Comparison of ENCODE assay signal across 8 cellular contexts in the genomic region with DNA sequence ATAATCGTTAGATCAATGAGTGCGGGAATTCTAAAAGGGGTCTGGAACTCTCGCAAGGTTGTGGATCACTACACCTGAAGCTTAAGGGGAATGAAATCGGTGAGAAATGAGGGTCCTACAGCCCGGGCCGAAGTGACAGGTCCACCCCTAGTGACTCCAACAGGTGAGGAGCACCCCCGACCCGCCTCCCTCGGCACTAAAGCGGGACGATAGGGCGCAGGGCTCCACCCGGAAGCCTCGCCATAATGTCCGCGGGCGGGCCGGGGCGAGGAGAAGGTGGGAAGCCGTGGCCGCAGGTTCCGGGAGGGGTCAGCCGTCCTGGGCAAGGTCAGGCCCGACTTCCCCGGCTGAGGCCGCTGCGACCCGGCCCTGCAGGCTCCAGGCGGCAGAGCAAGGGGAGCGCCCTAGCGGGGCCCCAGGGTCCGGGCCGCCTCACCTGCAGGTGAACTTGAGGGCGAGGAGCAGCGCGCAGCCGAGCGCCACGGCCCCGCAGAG. TPM values are rescaled to one million over a fixed set of nuclear protein-coding genes. Genes with fewer than 3 reads are reported as not detected.
A peak's percentile ranks its signal among the peaks of the same experiment; 100 is the strongest.
DNase-seq lines count a peak whose midpoint lies in the region; ATAC-seq and TF ChIP-seq lines count a peak whose summit lies in the region.

No MANE protein-coding gene starts in this region.

- peaks cover 65% of the 10 kb centered on the region for H3K4me1 Mint-ChIP-seq in activated T-cell treated with anti-CD3 and anti-CD28 coated beads, Interleukin-2, amount 50 U/mL, for 72 hours (ENCODE audit: low read depth)

- no peaks in the 10 kb centered on the region for H3K36me3 ChIP-seq in H7 (replicated peaks; ENCODE audit: control insufficient read depth, insufficient read depth, low read length)

- H3K27ac Mint-ChIP-seq in activated T-cell treated with anti-CD3 and anti-CD28 coated beads, Interleukin-2, amount 50 U/mL, for 72 hours, result peak overlapping the region; percentile 97

- DNase-seq in H7, result peak; percentile 82
- peak; percentile 44 for DNase-seq in M059J (ENCODE audit: low read depth)
- peak; percentile 62 to 63 for DNase-seq in activated T-cell treated with anti-CD3 and anti-CD28 coated beads, Interleukin-2, amount 50 U/mL, for 72 hours
- peak; percentile 34 for DNase-seq in glomerular visceral epithelial cell (ENCODE audit: extremely low spot score)
- DNase-seq in posterior vena cava (ENCODE audit: low spot score), result peak; percentile 86
- DNase-seq in HuH-7.5 (ENCODE audit: low spot score), result no peak
- no peak for DNase-seq in NCI-H2196 (lab: John Stamatoyannopoulos, UW; ENCODE audit: unreplicated experiment)

- peaks cover 3 to 16% of the 10 kb centered on the region in 2 donors for H3K36me3 Mint-ChIP-seq in activated T-cell treated with anti-CD3 and anti-CD28 coated beads, Interleukin-2, amount 50 U/mL, for 72 hours (ENCODE audit: insufficient read depth in 2 of 2)

- H3K4me3 Mint-ChIP-seq in activated T-cell treated with anti-CD3 and anti-CD28 coated beads, Interleukin-2, amount 50 U/mL, for 72 hours, result peak overlapping the region; percentile 97 to 98

- H3K4me3 ChIP-seq in GM12875 (ENCODE audit: low read depth, low read length), result peak overlapping the region; percentile 85
- peak overlapping the region; percentile 82 for H3K4me3 ChIP-seq in H7 (ENCODE audit: insufficient read depth, low read depth, low read length)

- intact Hi-C loops in posterior vena cava (cut with DNase I), result no loop called here

- H3K9me3 Mint-ChIP-seq in activated T-cell treated with anti-CD3 and anti-CD28 coated beads, Interleukin-2, amount 50 U/mL, for 72 hours, result no peaks in the 10 kb centered on the region

- TF ChIP-seq CTCF in GM12875 (IDR thresholded peaks at IDR 0.05; ENCODE audit: borderline replicate concordance, insufficient read depth, low read depth, low read length), result no peak

- ATAC-seq in activated T-cell treated with anti-CD3 and anti-CD28 coated beads, Interleukin-2, amount 50 U/mL, for 72 hours (replicated peaks in 1 of 2), result peak; percentile 21 to 28

- no peaks in the 10 kb centered on the region for H3K27me3 Mint-ChIP-seq in activated T-cell treated with anti-CD3 and anti-CD28 coated beads, Interleukin-2, amount 50 U/mL, for 72 hours (ENCODE audit: low read depth)

- no peaks in the 10 kb centered on the region for H3K27me3 ChIP-seq in H7 (ENCODE audit: control insufficient read depth, insufficient read depth, low read length)

RNA-seq across cellular contexts. Expression of a gene that starts 0.6 kb away (rescaled TPM):
- 12.3 and 14.4 TPM in 2 replicates for total RNA-seq in H7 (2014; rRNA removed; shearing (Covaris generic))
- total RNA-seq in M059J (2014; rRNA removed; shearing (Covaris generic)), result 46.3 and 52.7 TPM in 2 replicates
- 10 to 100 TPM; 34.7 to 41.5 TPM for total RNA-seq in activated T-cell treated with anti-CD3 and anti-CD28 coated beads, Interleukin-2, amount 50 U/mL, for 72 hours
- 10 to 100 TPM; 32.9 to 34.4 TPM for total RNA-seq in posterior vena cava

RNA-seq across cellular contexts. Expression of a gene that starts 55.0 kb away (rescaled TPM):
- 19.7 and 27.0 TPM in 2 replicates for total RNA-seq in H7 (2014; rRNA removed; shearing (Covaris generic))
- 17.4 and 40.2 TPM in 2 replicates for total RNA-seq in M059J (2014; rRNA removed; shearing (Covaris generic))
- total RNA-seq in activated T-cell treated with anti-CD3 and anti-CD28 coated beads, Interleukin-2, amount 50 U/mL, for 72 hours, result 100 to 1,000 TPM in 1 of 2 donors, 10 to 100 TPM in 1; 96.3 to 105 TPM
- total RNA-seq in posterior vena cava, result 10 to 100 TPM; 51.2 to 60.9 TPM

Comparison
In these comparisons a context has a peak if more than half of its experiments do, and no peak if none do; other contexts are left out.
1. DNase-seq: peak in H7 (single experiment), M059J (single experiment), activated T-cell treated with anti-CD3 and anti-CD28 coated beads, Interleukin-2, amount 50 U/mL, for 72 hours (2 of 2), glomerular visceral epithelial cell (single experiment) and posterior vena cava (single experiment); none in HuH-7.5 (single experiment) and NCI-H2196 (single experiment).